In genomic region chr5:111735829-111736228, GRCh38 we compare ENCODE assay signal across 8 cellular contexts. TPM values are rescaled to one million over a fixed set of nuclear protein-coding genes. Genes with fewer than 3 reads are reported as not detected.
DNase-seq lines count a peak whose midpoint lies in the region; ATAC-seq and TF ChIP-seq lines count a peak whose summit lies in the region.

No MANE protein-coding gene starts in this region.

- no peak for ATAC-seq in GM19467 (IDR thresholded peaks at IDR 0.05; ENCODE audit: unreplicated experiment)
- ATAC-seq in HG02938 (IDR thresholded peaks at IDR 0.05; ENCODE audit: unreplicated experiment) = no peak

- no peak for TF ChIP-seq EP300 in ovary (IDR thresholded peaks at IDR 0.05)

- H3K27me3 Mint-ChIP-seq in endodermal cell (ENCODE audit: insufficient read depth) = no peaks in the 10 kb centered on the region

- H3K27ac ChIP-seq in endodermal cell (ENCODE audit: low read depth, low read length) = peak overlapping the region; percentile 14
- no peak overlapping the region for H3K27ac ChIP-seq in ovary

- no peak overlapping the region for H3K4me3 Mint-ChIP-seq in endodermal cell

- H3K9ac ChIP-seq in endodermal cell (ENCODE audit: extremely low read depth, low read length, poor library complexity, severe bottlenecking) = no peak overlapping the region

- peaks cover 2% of the 10 kb centered on the region for H3K4me1 ChIP-seq in endodermal cell (ENCODE audit: control insufficient read depth, insufficient read depth, low read length)
- H3K4me1 ChIP-seq in ovary (ENCODE audit: insufficient read depth) = peaks cover 4% of the 10 kb centered on the region

- POLR2A ChIA-PET in GM10248 (lab: Yijun Ruan, JAX) = no interaction called here

- H3K36me3 ChIP-seq in endodermal cell (ENCODE audit: control insufficient read depth, insufficient read depth, low read length) (peaks cover 66% of the 10 kb centered on the region), ovary (no peaks in the 10 kb centered on the region)

- peak; percentile 57 for DNase-seq in D341Med (ENCODE audit: low spot score)
- peak; percentile 28 for DNase-seq in NB4 (ENCODE audit: low read depth)
- DNase-seq in endodermal cell = peak; percentile 71
- DNase-seq in ovary = peak in 3 of 5 donors; percentile 25 to 68 (median 35)
- no peak for DNase-seq in GM10248 (ENCODE audit: extremely low spot score)
- no peak for DNase-seq in SIG-M5 treated with dmso at 0.1 percent for 504 hours (lab: John Stamatoyannopoulos, UW; ENCODE audit: unreplicated experiment)

- H3K4me1 Mint-ChIP-seq in endodermal cell = peaks cover 28% of the 10 kb centered on the region

- TF ChIP-seq CTCF in NB4 (IDR thresholded peaks at IDR 0.05; ENCODE audit: low read depth, low read length) = no peak
- no peak for TF ChIP-seq CTCF in endodermal cell (conservative IDR thresholded peaks at IDR 0.05)
- TF ChIP-seq CTCF in ovary (IDR thresholded peaks at IDR 0.05) = no peak
- no peak for TF ChIP-seq CTCF in GM10248 (IDR thresholded peaks at IDR 0.05; ENCODE audit: control extremely low read depth, extremely low read depth, low read depth, missing control alignments)

- intact Hi-C loops in ovary (cut with DNase I) = no loop called here

- WGBS in endodermal cell (ENCODE audit: insufficient coverage in 1 of 2, insufficient read length in 1 of 2), 2 experiments = 71% methylated on average over 4 of the region's 4 CpGs; no CpG with 5 or more reads in 1 of the 2 experiments
- 30 to 50% (median 48%) methylated on average over 4 of the region's 4 CpGs for WGBS in ovary, 3 donors

- peaks cover 53% of the 10 kb centered on the region for H3K36me3 Mint-ChIP-seq in endodermal cell (ENCODE audit: low read depth)

- H3K9me3 Mint-ChIP-seq in endodermal cell = no peaks in the 10 kb centered on the region

- CTCF ChIA-PET in GM10248 (lab: Yijun Ruan, JAX) = interaction anchor here (1.2 to 1.5 kb wide), 2 partner anchors 9 to 15 kb away, joined by 4 to 5 read pairs; no protein-coding TSS in a partner anchor

- H3K9me3 ChIP-seq in endodermal cell (ENCODE audit: control insufficient read depth, low read length) (no peaks in the 10 kb centered on the region), ovary (no peaks in the 10 kb centered on the region)

- H3K27me3 ChIP-seq in endodermal cell (ENCODE audit: control insufficient read depth, insufficient read depth, low read length, poor library complexity, severe bottlenecking) (no peaks in the 10 kb centered on the region), ovary (no peaks in the 10 kb centered on the region)

- TF ChIP-seq POLR2A in NB4 (IDR thresholded peaks at IDR 0.05; ENCODE audit: extremely low read depth, insufficient read length) = no peak
- no peak for TF ChIP-seq POLR2A in ovary (IDR thresholded peaks at IDR 0.05)

- no peak overlapping the region for H3K4me3 ChIP-seq in NB4 (ENCODE audit: low read depth, low read length)
- H3K4me3 ChIP-seq in endodermal cell (ENCODE audit: low read length) = no peak overlapping the region
- no peak overlapping the region for H3K4me3 ChIP-seq in ovary

- no peak overlapping the region for H3K27ac Mint-ChIP-seq in endodermal cell

RNA-seq across cellular contexts. Expression of gene NREP, which starts 21.2 kb away (rescaled TPM):
- total RNA-seq in endodermal cell (100 to 1,000 TPM; 212 to 238 TPM), ovary (10 to 100 TPM; 17.0 to 65.0 (median 30.9) TPM)
- polyA plus RNA-seq in endodermal cell (2013, experiment 1 of 2) = 529 TPM
- polyA plus RNA-seq in endodermal cell (2013, experiment 2 of 2) = 488 TPM
- 100 to 1,000 TPM in 1 of 2 donors, 10 to 100 TPM in 1; 44.6 to 129 TPM for polyA plus RNA-seq in ovary

Comparison
In these comparisons a context has a peak if more than half of its experiments do, and no peak if none do; other contexts are left out.
1. DNase-seq: peak in D341Med (single experiment), NB4 (single experiment), endodermal cell (single experiment) and ovary (3 of 5); none in GM10248 (single experiment) and SIG-M5 treated with dmso at 0.1 percent for 504 hours (single experiment).